9 cellular contexts compared by ENCODE assay signal in the genomic region with DNA sequence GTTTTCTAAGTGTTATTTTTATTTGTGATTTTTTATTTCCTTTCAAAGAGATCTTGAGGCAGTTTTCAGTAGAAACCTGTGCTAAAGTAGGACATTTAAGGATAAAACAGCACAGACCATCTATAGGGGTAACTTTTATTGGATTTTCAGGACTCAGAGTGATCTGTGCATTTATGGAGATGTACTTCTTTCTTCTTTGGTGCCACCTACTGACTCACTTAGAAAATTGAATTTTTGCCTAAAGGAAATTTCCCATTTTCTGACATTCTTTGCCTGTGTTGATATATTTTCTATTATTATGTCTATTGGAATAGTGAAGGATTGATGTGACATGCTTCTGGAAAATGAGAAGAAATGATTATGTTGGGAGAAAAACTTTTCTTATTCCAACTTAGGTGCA.
A peak's percentile ranks its signal among the peaks of the same experiment; 100 is the strongest.
DNase-seq lines count a peak whose midpoint lies in the region; ATAC-seq and FAIRE-seq lines count a peak whose summit lies in the region.
"Had no signal": no experiment of that assay in that cellular context is flagged by ENCODE, and none has a peak within 500 bp of the region (broad histone marks: within the 10 kb centered on the region; RNA-seq: fewer than 3 reads in every experiment).

No MANE protein-coding gene starts in this region.

- H3K4me1 Mint-ChIP-seq in stimulated activated naive B cell treated with anti-CD40 and anti-IgM and Interleukin-4, amounts not matched to agents 10 μg/mL and 1 μg/mL and 100 μg/mL, for 72 hours = no peaks in the 10 kb centered on the region

- no peak overlapping the region for H3K4me3 Mint-ChIP-seq in stimulated activated naive B cell treated with anti-CD40 and anti-IgM and Interleukin-4, amounts not matched to agents 10 μg/mL and 1 μg/mL and 100 μg/mL, for 72 hours
- H3K4me3 Mint-ChIP-seq: activated B cell treated with CpG ODN at 0.5 μM for 24 hours had no signal

- ATAC-seq in HG03565 (IDR thresholded peaks at IDR 0.05; ENCODE audit: unreplicated experiment) (no peak), HG03139 (IDR thresholded peaks at IDR 0.05; ENCODE audit: unreplicated experiment) (no peak), HG02981 (IDR thresholded peaks at IDR 0.05; ENCODE audit: unreplicated experiment) (no peak)
- no peak for ATAC-seq in stimulated activated naive B cell treated with anti-CD40 and anti-IgM and Interleukin-4, amounts not matched to agents 10 μg/mL and 1 μg/mL and 100 μg/mL, for 72 hours (replicated peaks)

- H3K9me3 Mint-ChIP-seq in stimulated activated naive B cell treated with anti-CD40 and anti-IgM and Interleukin-4, amounts not matched to agents 10 μg/mL and 1 μg/mL and 100 μg/mL, for 72 hours = no peaks in the 10 kb centered on the region
- H3K9me3 Mint-ChIP-seq: activated B cell treated with CpG ODN at 0.5 μM for 24 hours had no signal

- H3K27me3 Mint-ChIP-seq in stimulated activated naive B cell treated with anti-CD40 and anti-IgM and Interleukin-4, amounts not matched to agents 10 μg/mL and 1 μg/mL and 100 μg/mL, for 72 hours = peaks cover 9 to 11% of the 10 kb centered on the region in 2 donors

- DNase-seq in AG20443 (ENCODE audit: low spot score) (peak; percentile 16), GM18507 (ENCODE audit: extremely low spot score, insufficient read length, low read depth) (no peak), RKO (ENCODE audit: low spot score) (peak; percentile 59), foreskin melanocyte (peak; percentile 8)
- no peak for DNase-seq in stimulated activated naive B cell treated with anti-CD40 and anti-IgM and Interleukin-4, amounts not matched to agents 10 μg/mL and 1 μg/mL and 100 μg/mL, for 72 hours
- DNase-seq: activated B cell treated with CpG ODN at 0.5 μM for 24 hours had no signal

- no peak overlapping the region for H3K27ac Mint-ChIP-seq in stimulated activated naive B cell treated with anti-CD40 and anti-IgM and Interleukin-4, amounts not matched to agents 10 μg/mL and 1 μg/mL and 100 μg/mL, for 72 hours
- H3K27ac Mint-ChIP-seq: activated B cell treated with CpG ODN at 0.5 μM for 24 hours had no signal

- no peaks in the 10 kb centered on the region for H3K36me3 Mint-ChIP-seq in stimulated activated naive B cell treated with anti-CD40 and anti-IgM and Interleukin-4, amounts not matched to agents 10 μg/mL and 1 μg/mL and 100 μg/mL, for 72 hours

- FAIRE-seq in GM18507 (lab: Jason Lieb, UNC) = peak; percentile 56

Comparison
In these comparisons a context has a peak if more than half of its experiments do, and no peak if none do; other contexts are left out.
1. DNase-seq: peak in AG20443 (single experiment), RKO (single experiment) and foreskin melanocyte (single experiment); none in GM18507 (single experiment) and stimulated activated naive B cell treated with anti-CD40 and anti-IgM and Interleukin-4, amounts not matched to agents 10 μg/mL and 1 μg/mL and 100 μg/mL, for 72 hours (single experiment).